1 cellular context compared by ENCODE assay signal in the genomic region with DNA sequence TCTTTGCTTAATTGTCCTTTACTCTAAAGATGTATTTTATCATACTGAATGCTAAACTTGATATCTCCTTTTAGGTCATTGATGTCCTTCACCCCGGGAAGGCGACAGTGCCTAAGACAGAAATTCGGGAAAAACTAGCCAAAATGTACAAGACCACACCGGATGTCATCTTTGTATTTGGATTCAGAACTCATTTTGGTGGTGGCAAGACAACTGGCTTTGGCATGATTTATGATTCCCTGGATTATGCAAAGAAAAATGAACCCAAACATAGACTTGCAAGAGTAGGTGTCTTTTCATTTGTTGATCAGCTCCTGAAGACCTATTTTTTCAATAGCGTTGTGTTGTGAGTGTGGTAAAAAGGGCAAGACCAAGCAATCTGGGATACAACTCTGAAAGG.
TF ChIP-seq lines count a peak whose summit lies in the region.

No MANE protein-coding gene starts in this region.

TF ChIP-seq in HepG2, 621 proteins besides CTCF, POLR2A, EP300 and RAD21:
- TF ChIP-seq POLR2G (IDR thresholded peaks at IDR 0.05; ENCODE audit: low read depth, low read length) (0 out of 2 replicates have a peak, but pooled peaks have one; percentile 7), ZNF777 (CRISPR knock-in tag; IDR thresholded peaks at IDR 0.05) (0 out of 2 replicates have a peak, but pooled peaks have one; percentile 34)
- TF ChIP-seq, protein P1, sequence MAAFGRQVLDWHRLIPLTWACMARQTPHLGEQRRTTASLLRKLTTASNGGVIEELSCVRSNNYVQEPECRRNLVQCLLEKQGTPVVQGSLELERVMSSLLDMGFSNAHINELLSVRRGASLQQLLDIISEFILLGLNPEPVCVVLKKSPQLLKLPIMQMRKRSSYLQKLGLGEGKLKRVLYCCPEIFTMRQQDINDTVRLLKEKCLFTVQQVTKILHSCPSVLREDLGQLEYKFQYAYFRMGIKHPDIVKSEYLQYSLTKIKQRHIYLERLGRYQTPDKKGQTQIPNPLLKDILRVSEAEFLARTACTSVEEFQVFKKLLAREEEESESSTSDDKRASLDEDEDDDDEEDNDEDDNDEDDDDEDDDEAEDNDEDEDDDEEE (CRISPR knock-in tag; IDR thresholded peaks at IDR 0.05), result no peak
- TF ChIP-seq, protein P2, sequence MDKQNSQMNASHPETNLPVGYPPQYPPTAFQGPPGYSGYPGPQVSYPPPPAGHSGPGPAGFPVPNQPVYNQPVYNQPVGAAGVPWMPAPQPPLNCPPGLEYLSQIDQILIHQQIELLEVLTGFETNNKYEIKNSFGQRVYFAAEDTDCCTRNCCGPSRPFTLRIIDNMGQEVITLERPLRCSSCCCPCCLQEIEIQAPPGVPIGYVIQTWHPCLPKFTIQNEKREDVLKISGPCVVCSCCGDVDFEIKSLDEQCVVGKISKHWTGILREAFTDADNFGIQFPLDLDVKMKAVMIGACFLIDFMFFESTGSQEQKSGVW (CRISPR knock-in tag; IDR thresholded peaks at IDR 0.05; ENCODE audit: borderline replicate concordance), result 0 out of 2 replicates have a peak, but pooled peaks have one; percentile 1
